In the genomic region with DNA sequence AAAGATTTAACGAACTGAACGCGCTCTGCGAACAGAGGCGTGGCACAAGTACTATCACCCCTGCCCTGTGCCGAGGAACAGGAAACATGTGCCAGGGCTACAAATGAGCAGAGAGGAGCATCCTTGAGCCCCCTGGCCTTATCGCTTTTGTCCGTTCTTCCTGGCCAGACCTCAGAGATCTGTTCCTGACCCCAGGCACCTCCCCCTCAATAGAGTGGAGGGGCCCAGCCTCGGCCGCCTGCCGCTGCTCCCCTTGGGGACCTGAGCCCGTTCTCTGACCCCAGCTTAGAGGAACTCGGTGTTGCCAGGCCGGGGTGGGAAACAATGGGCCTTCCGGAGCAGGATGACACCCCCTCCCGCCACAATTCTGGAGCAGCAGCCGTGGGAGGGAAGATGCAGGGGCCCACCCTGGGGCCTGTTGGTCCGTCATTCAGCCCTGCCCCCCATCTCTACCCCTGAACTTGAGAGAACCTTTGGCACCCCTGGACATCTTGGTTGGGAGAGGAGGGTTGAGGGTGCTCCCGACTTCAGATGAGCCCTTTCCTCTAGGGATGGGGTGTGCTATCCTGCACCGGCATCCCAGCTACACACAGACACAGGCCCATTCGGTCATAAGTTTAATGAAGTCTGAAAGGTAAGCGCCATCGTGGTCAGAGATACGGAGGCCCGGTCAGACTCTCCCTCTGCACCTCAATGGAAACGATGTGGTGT, we compare ENCODE assay signal across 8 cellular contexts. TPM values are rescaled to one million over a fixed set of nuclear protein-coding genes. Genes with fewer than 3 reads are reported as not detected.
DNase-seq lines count a peak whose midpoint lies in the region; ATAC-seq lines count a peak whose summit lies in the region.

No MANE protein-coding gene starts in this region.

- peaks cover 31% of the 10 kb centered on the region for H3K4me1 ChIP-seq in ectodermal cell (ENCODE audit: control insufficient read depth, insufficient read depth, low read length)
- H3K4me1 ChIP-seq in muscle layer of colon (ENCODE audit: insufficient read depth, low read length) = peaks cover 38% of the 10 kb centered on the region

- DNase-seq in activated T-cell treated with anti-CD3 and anti-CD28 coated beads for 24 hours (ENCODE audit: low read depth) (peak; percentile 22), activated T-cell treated with anti-CD3 and anti-CD28 coated beads for 4 hours (no peak), RPMI8226 (peak; percentile 23), NCI-H2107 treated with DMSO at 0.1 percent for 48 hours (lab: John Stamatoyannopoulos, UW; ENCODE audit: unreplicated experiment) (no peak)
- no peak for DNase-seq in activated CD4-positive, CD25-positive, alpha-beta regulatory T cell (lab: John Stamatoyannopoulos, UW)

- H3K36me3 ChIP-seq in ectodermal cell (ENCODE audit: control insufficient read depth, insufficient read depth, low read length) = peaks cover 13% of the 10 kb centered on the region
- H3K36me3 ChIP-seq in muscle layer of colon (ENCODE audit: insufficient read depth, low read length) = peaks cover 16% of the 10 kb centered on the region

- H3K9me3 ChIP-seq in ectodermal cell (ENCODE audit: control insufficient read depth, low read length) (no peaks in the 10 kb centered on the region), muscle layer of colon (ENCODE audit: low read length) (no peaks in the 10 kb centered on the region)

- no peak for ATAC-seq in HG03342 (IDR thresholded peaks at IDR 0.05; ENCODE audit: unreplicated experiment)

- 6 to 7% methylated on average over 26 of the region's 26 CpGs for WGBS in ectodermal cell, 2 experiments

- H3K4me3 ChIP-seq in ectodermal cell (ENCODE audit: insufficient read depth, low read depth, low read length) (peak overlapping the region; percentile 74), muscle layer of colon (ENCODE audit: low read depth in 1 of 2, low read length in 2 of 2) (peak overlapping the region; percentile 51 to 80)

- H3K9ac ChIP-seq in muscle layer of colon (ENCODE audit: low read length) = peak overlapping the region; percentile 75

- H3K27me3 ChIP-seq in ectodermal cell (ENCODE audit: control insufficient read depth, insufficient read depth, low read length, poor library complexity, severe bottlenecking) (no peaks in the 10 kb centered on the region), muscle layer of colon (ENCODE audit: control insufficient read depth in 1 of 2, insufficient read depth in 2 of 2, low read length in 2 of 2) (no peaks in the 10 kb centered on the region)

- H3K27ac ChIP-seq in ectodermal cell (ENCODE audit: insufficient read depth, low read depth, low read length, poor library complexity, severe bottlenecking) (peak overlapping the region; percentile 94), muscle layer of colon (ENCODE audit: low read depth, low read length) (peak overlapping the region; percentile 89)

RNA-seq across cellular contexts. Expression of a gene that starts 1.1 kb away (rescaled TPM):
- polyA plus RNA-seq in ectodermal cell (2013, experiment 1 of 4) = 46.7 TPM
- 34.2 TPM for polyA plus RNA-seq in ectodermal cell (2013, experiment 2 of 4)
- polyA plus RNA-seq in ectodermal cell (2013, experiment 3 of 4) = 55.3 TPM
- polyA plus RNA-seq in ectodermal cell (2013, experiment 4 of 4) = 48.9 TPM

RNA-seq across cellular contexts. Expression of a gene that starts 1.4 kb away (rescaled TPM):
- polyA plus RNA-seq in ectodermal cell (2013, experiment 1 of 4) = 67.3 TPM
- polyA plus RNA-seq in ectodermal cell (2013, experiment 2 of 4) = 77.7 TPM
- 52.8 TPM for polyA plus RNA-seq in ectodermal cell (2013, experiment 3 of 4)
- polyA plus RNA-seq in ectodermal cell (2013, experiment 4 of 4) = 61.1 TPM

RNA-seq across cellular contexts. Expression of a gene that starts 1.6 kb away (rescaled TPM):
- 22.6 TPM for polyA plus RNA-seq in ectodermal cell (2013, experiment 1 of 4)
- polyA plus RNA-seq in ectodermal cell (2013, experiment 2 of 4) = 28.3 TPM
- polyA plus RNA-seq in ectodermal cell (2013, experiment 3 of 4) = 13.4 TPM
- polyA plus RNA-seq in ectodermal cell (2013, experiment 4 of 4) = 16.9 TPM

RNA-seq across cellular contexts. Expression of a gene that starts 22.2 kb away (rescaled TPM):
- polyA plus RNA-seq in ectodermal cell (2013, experiment 1 of 4) = 30.3 TPM
- polyA plus RNA-seq in ectodermal cell (2013, experiment 2 of 4) = 36.4 TPM
- 32.0 TPM for polyA plus RNA-seq in ectodermal cell (2013, experiment 3 of 4)
- polyA plus RNA-seq in ectodermal cell (2013, experiment 4 of 4) = 34.0 TPM

RNA-seq across cellular contexts. Expression of a gene that starts 32.4 kb away (rescaled TPM):
- 32.7 TPM for polyA plus RNA-seq in ectodermal cell (2013, experiment 1 of 4)
- polyA plus RNA-seq in ectodermal cell (2013, experiment 2 of 4) = 34.6 TPM
- polyA plus RNA-seq in ectodermal cell (2013, experiment 3 of 4) = 32.8 TPM
- polyA plus RNA-seq in ectodermal cell (2013, experiment 4 of 4) = 34.2 TPM

Comparison
In these comparisons a context has a peak if more than half of its experiments do, and no peak if none do; other contexts are left out.
1. DNase-seq: peak in activated T-cell treated with anti-CD3 and anti-CD28 coated beads for 24 hours (single experiment) and RPMI8226 (single experiment); none in activated T-cell treated with anti-CD3 and anti-CD28 coated beads for 4 hours (single experiment), NCI-H2107 treated with DMSO at 0.1 percent for 48 hours (single experiment) and activated CD4-positive, CD25-positive, alpha-beta regulatory T cell (0 of 4).